In genomic region chr5:78345485-78345884, GRCh38 we compare ENCODE assay signal across 18 cellular contexts. TPM values are rescaled to one million over a fixed set of nuclear protein-coding genes. Genes with fewer than 3 reads are reported as not detected.
DNase-seq lines count a peak whose midpoint lies in the region; TF ChIP-seq lines count a peak whose summit lies in the region.
"Had no signal": no experiment of that assay in that cellular context is flagged by ENCODE, and none has a peak within 500 bp of the region (broad histone marks: within the 10 kb centered on the region; RNA-seq: fewer than 3 reads in every experiment).

No MANE protein-coding gene starts in this region.

- DNase-seq in SIG-M5 treated with dmso at 0.1 percent for 504 hours (lab: John Stamatoyannopoulos, UW; ENCODE audit: unreplicated experiment): peak; percentile 18
- DNase-seq in SIG-M5 (lab: John Stamatoyannopoulos, UW): no peak
- DNase-seq in astrocyte of the hippocampus (ENCODE audit: low read depth, low spot score): peak; percentile 22
- peak; percentile 72 for DNase-seq in cardiac muscle cell (ENCODE audit: low read depth in 1 of 2, low spot score in 1 of 2)
- DNase-seq in skeletal muscle cell (ENCODE audit: low read depth): peak; percentile 53
- no peak for DNase-seq in NCI-H748 treated with DMSO at 0.1 percent for 48 hours (lab: John Stamatoyannopoulos, UW)
- no peak for DNase-seq in HAP-1 (ENCODE audit: low spot score in 2 of 2)
- DNase-seq in HPDE6-E6E7 (ENCODE audit: extremely low spot score): no peak
- DNase-seq: activated CD4-positive, alpha-beta T cell treated with anti-CD3 and anti-CD28 coated beads, Interleukin-2, amount 10 ng/mL, durations not matched to agents 24 days and 14 days; activated T-cell treated with anti-CD3 and anti-CD28 coated beads, Interleukin-2, amount 50 U/mL, for 72 hours; aorta; Calu3; hippocampal formation; KG1; NCI-H1930; posterior cingulate gyrus; upper lobe of left lung had no signal

- peaks cover 12% of the 10 kb centered on the region for H3K4me1 ChIP-seq in cardiac muscle cell (ENCODE audit: low read depth)
- peaks cover 13% of the 10 kb centered on the region for H3K4me1 ChIP-seq in HAP-1
- H3K4me1 ChIP-seq: upper lobe of left lung had no signal

- H3K4me3 ChIP-seq in cardiac muscle cell (no peak overlapping the region), skeletal muscle cell (ENCODE audit: low read depth, low read length) (no peak overlapping the region), HAP-1 (no peak overlapping the region)
- H3K4me3 ChIP-seq: lung, upper lobe of left lung had no signal

- no peaks in the 10 kb centered on the region for H3K27me3 ChIP-seq in cardiac muscle cell
- H3K27me3 ChIP-seq in HAP-1 (ENCODE audit: low read depth): no peaks in the 10 kb centered on the region
- H3K27me3 ChIP-seq: upper lobe of left lung had no signal

- peak overlapping the region; percentile 80 for H3K27ac ChIP-seq in cardiac muscle cell
- H3K27ac ChIP-seq: upper lobe of left lung had no signal

- TF ChIP-seq CTCF in cardiac muscle cell (IDR thresholded peaks at IDR 0.05; ENCODE audit: low read depth, low read length): no peak

- in situ Hi-C loops in HAP-1 (cut with MboI; ENCODE audit: low sequenced_read_pairs): no loop called here

- H3K9me3 ChIP-seq in cardiac muscle cell (ENCODE audit: low read depth): no peaks in the 10 kb centered on the region
- no peaks in the 10 kb centered on the region for H3K9me3 ChIP-seq in HAP-1
- H3K9me3 ChIP-seq: upper lobe of left lung had no signal

- H3K36me3 ChIP-seq in cardiac muscle cell (no peaks in the 10 kb centered on the region), HAP-1 (replicated peaks) (no peaks in the 10 kb centered on the region)
- H3K36me3 ChIP-seq: upper lobe of left lung had no signal

RNA-seq across cellular contexts. Expression of gene SCAMP1, which starts 14.9 kb away (rescaled TPM):
- 25.5 and 32.4 TPM in 2 replicates for total RNA-seq in cardiac muscle cell
- 33.4 and 55.4 TPM in 2 replicates for polyA plus RNA-seq in cardiac muscle cell

RNA-seq across cellular contexts. Expression of gene AP3B1, which starts 51.0 kb away (rescaled TPM):
- 23.5 and 35.3 TPM in 2 replicates for total RNA-seq in cardiac muscle cell
- polyA plus RNA-seq in cardiac muscle cell: 29.3 and 32.2 TPM in 2 replicates

Comparison
In these comparisons a context has a peak if more than half of its experiments do, and no peak if none do; other contexts are left out.
1. DNase-seq: peak in SIG-M5 treated with dmso at 0.1 percent for 504 hours (single experiment), astrocyte of the hippocampus (single experiment), cardiac muscle cell (2 of 2) and skeletal muscle cell (single experiment); none in SIG-M5 (single experiment), NCI-H748 treated with DMSO at 0.1 percent for 48 hours (single experiment), HAP-1 (0 of 2) and HPDE6-E6E7 (single experiment).